In the genomic region with DNA sequence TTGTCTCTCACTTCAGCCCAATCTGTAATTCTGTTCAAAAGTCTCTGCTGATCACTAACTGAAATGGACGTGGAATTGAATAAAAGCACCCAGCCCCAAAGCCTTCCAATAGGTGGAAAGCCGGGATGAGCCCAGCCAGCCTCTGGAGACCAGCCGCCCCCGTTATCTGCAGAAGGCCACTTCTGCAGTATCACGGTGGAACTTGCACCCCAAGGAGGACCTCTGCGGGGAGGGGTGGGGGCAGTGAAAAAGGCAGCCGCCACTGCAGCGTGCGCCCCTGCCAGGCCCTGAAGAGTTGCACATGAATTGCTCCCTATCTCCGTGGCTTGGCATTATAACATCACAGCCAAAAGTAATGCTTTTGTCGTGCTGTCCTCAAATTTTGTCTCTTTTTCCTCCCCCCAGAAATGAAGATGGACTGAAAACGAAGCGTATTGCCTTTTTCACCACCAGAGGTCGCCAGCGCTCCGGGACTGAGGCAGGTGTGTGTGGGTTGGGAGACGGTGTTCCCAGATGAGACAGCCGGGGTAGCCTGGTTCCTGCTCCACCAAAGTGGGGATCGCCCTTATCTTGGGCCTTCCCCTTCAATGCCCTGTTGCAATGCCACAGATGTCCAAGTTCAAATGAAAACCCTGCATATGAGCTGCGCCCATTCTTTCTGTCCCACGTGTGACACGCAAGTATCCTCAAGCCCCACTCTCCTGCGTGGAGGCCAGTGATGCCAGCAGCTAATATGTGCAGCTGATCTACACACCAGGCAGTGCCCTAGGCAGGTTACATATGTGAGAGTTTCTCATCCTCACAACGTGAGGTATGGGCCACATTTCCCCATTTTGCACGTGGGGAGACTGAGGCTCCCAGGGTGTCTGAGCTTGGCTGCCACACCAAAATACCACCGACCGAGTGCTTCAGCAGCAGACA, we compare ENCODE assay signal across 8 cellular contexts.
DNase-seq lines count a peak whose midpoint lies in the region; ATAC-seq and TF ChIP-seq lines count a peak whose summit lies in the region.

No MANE protein-coding gene starts in this region.

- no peaks in the 10 kb centered on the region for H4K20me1 ChIP-seq in PC-9 (ENCODE audit: insufficient read depth)

- no peak for TF ChIP-seq POLR2A in suprapubic skin (IDR thresholded peaks at IDR 0.05)

- ATAC-seq in HG03045 (IDR thresholded peaks at IDR 0.05; ENCODE audit: unreplicated experiment), result peak; percentile 51
- no peak for ATAC-seq in HG03342 (IDR thresholded peaks at IDR 0.05; ENCODE audit: unreplicated experiment)

- no peaks in the 10 kb centered on the region for H3K9me2 ChIP-seq in PC-9 (ENCODE audit: insufficient read depth)

- no peak overlapping the region for H3K27ac ChIP-seq in PC-9
- no peak overlapping the region for H3K27ac ChIP-seq in suprapubic skin

- DNase-seq in DMS53 (lab: John Stamatoyannopoulos, UW), result peak; percentile 77
- peak in 1 of 2 experiments; percentile 65 for DNase-seq in PC-9
- DNase-seq in activated T-helper 1 cell treated with anti-CD3 and anti-CD28 coated beads, Interleukin-2, amount 50 U/mL, for 16 hours (ENCODE audit: low read depth in 1 of 2, low spot score in 1 of 2), result peak; percentile 40 to 49
- DNase-seq in fibroblast of villous mesenchyme (ENCODE audit: low read depth), result peak; percentile 79
- peak in 44 of 56 donors; percentile 11 to 85 (median 46) for DNase-seq in nucleus accumbens (lab: John Stamatoyannopoulos, UW)
- DNase-seq in suprapubic skin (ENCODE audit: low spot score in 2 of 2), result peak; percentile 78 to 83

- intact Hi-C loops in PC-9 (cut with micrococcal nuclease; ENCODE audit: unreplicated experiment), result loop anchor here (1.0 to 2.0 kb wide), 2 partner anchors 74 to 243 kb away; no protein-coding TSS in a partner anchor

- no peaks in the 10 kb centered on the region for H3K27me3 ChIP-seq in PC-9 (ENCODE audit: insufficient read depth, low read depth)
- no peaks in the 10 kb centered on the region for H3K27me3 ChIP-seq in suprapubic skin

- H3K4me1 ChIP-seq in PC-9 (replicated peaks; ENCODE audit: insufficient read depth) (no peaks in the 10 kb centered on the region), suprapubic skin (no peaks in the 10 kb centered on the region)

- H3K36me3 ChIP-seq in PC-9 (ENCODE audit: low read depth) (no peaks in the 10 kb centered on the region), suprapubic skin (peaks cover 61% of the 10 kb centered on the region)

- no peak for TF ChIP-seq EP300 in suprapubic skin (IDR thresholded peaks at IDR 0.05)

- BruUV-seq in PC-9 (replicated peaks; lab: Mats Ljungman, UMichigan), result no TSS peak

- TF ChIP-seq CTCF in PC-9 (conservative IDR thresholded peaks at IDR 0.05) (peak; percentile 93), fibroblast of villous mesenchyme (IDR thresholded peaks at IDR 0.05; ENCODE audit: insufficient read depth, low read depth, low read length) (peak; percentile 96), suprapubic skin (IDR thresholded peaks at IDR 0.05) (peak; percentile 60 to 77)

- H3K9me3 ChIP-seq in PC-9 (ENCODE audit: insufficient read depth, low read depth) (no peaks in the 10 kb centered on the region), suprapubic skin (no peaks in the 10 kb centered on the region)

- H3K4me3 ChIP-seq in PC-9 (no peak overlapping the region), fibroblast of villous mesenchyme (ENCODE audit: low read depth, low read length) (no peak overlapping the region), suprapubic skin (no peak overlapping the region)

- H3K4me2 ChIP-seq in PC-9, result no peak overlapping the region

- H3F3A ChIP-seq in PC-9 (ENCODE audit: insufficient read depth, low read depth), result no peaks in the 10 kb centered on the region

- H3K79me2 ChIP-seq in PC-9 (ENCODE audit: low read depth), result no peaks in the 10 kb centered on the region

- H2AFZ ChIP-seq in PC-9, result no peak overlapping the region

- POLR2A ChIA-PET in PC-9 (lab: Charles Lee; ENCODE audit: unreplicated experiment), result no interaction called here

- 62% methylated on average over 27 of the region's 27 CpGs for WGBS in suprapubic skin

- CTCF ChIA-PET in PC-9 (lab: Charles Lee), result interaction anchor here (0.6 kb wide), 2 partner anchors 167 to 231 kb away, joined by 3 read pairs; no protein-coding TSS in a partner anchor
